1 cellular context compared by ENCODE assay signal in genomic region chr11:64224891-64225607, GRCh38.
TF ChIP-seq lines count a peak whose summit lies in the region.

No MANE protein-coding gene starts in this region.

TF ChIP-seq in SK-N-SH, 30 proteins besides CTCF, POLR2A, EP300 and RAD21 (continued from another document):
- no peak for TF ChIP-seq USF1 (IDR thresholded peaks at IDR 0.05; ENCODE audit: borderline replicate concordance, low read depth)
- no peak for TF ChIP-seq REST (IDR thresholded peaks at IDR 0.05; ENCODE audit: low read depth, low read length)
- TF ChIP-seq TCF12 (IDR thresholded peaks at IDR 0.05): no peak
- no peak for TF ChIP-seq IRF3 (IDR thresholded peaks at IDR 0.05; ENCODE audit: low read depth, low read length)
- no peak for TF ChIP-seq GABPA (IDR thresholded peaks at IDR 0.05; ENCODE audit: low read depth)
- no peak for TF ChIP-seq YY1 (IDR thresholded peaks at IDR 0.05; ENCODE audit: low read depth)
- no peak for TF ChIP-seq MEF2A (IDR thresholded peaks at IDR 0.05; ENCODE audit: borderline replicate concordance, low read depth)
- no peak for TF ChIP-seq JUND (IDR thresholded peaks at IDR 0.05)
- TF ChIP-seq NRF1 (IDR thresholded peaks at IDR 0.05; ENCODE audit: low read depth, low read length): no peak
- no peak for TF ChIP-seq SMC3 (IDR thresholded peaks at IDR 0.05; ENCODE audit: low read depth, low read length)
- no peak for TF ChIP-seq RXRA (IDR thresholded peaks at IDR 0.05; ENCODE audit: borderline replicate concordance, low read depth)
- no peak for TF ChIP-seq FOSL2 (IDR thresholded peaks at IDR 0.05; ENCODE audit: borderline replicate concordance, low read depth)
- TF ChIP-seq POLR2AphosphoS5 (IDR thresholded peaks at IDR 0.05; ENCODE audit: low read depth, low read length): no peak
